In the genomic region with DNA sequence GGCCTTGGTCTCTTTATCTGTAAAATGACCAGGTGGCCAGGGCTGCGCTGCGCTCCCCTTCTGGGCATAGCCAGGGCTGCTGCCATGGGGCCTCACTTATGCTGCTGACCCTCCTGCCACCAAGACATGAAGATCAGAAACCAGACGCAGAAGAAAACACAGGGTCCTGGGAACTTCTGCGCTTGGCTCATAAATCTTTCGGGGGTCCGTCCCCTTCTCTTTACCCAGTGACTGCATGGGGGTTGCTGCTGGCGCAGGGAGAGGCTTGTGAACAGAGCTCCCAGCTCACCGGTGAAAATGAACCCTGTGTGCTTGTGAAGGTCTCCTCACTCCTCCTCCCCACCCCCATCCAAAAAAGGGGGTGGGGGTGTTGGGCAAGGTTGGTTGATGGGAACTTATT, we compare ENCODE assay signal across 3 cellular contexts.
TF ChIP-seq lines count a peak whose summit lies in the region.

No MANE protein-coding gene starts in this region.

TF ChIP-seq in SK-N-SH, 30 proteins besides CTCF, POLR2A, EP300 and RAD21 (continued from another document):
- TF ChIP-seq, protein P1, sequence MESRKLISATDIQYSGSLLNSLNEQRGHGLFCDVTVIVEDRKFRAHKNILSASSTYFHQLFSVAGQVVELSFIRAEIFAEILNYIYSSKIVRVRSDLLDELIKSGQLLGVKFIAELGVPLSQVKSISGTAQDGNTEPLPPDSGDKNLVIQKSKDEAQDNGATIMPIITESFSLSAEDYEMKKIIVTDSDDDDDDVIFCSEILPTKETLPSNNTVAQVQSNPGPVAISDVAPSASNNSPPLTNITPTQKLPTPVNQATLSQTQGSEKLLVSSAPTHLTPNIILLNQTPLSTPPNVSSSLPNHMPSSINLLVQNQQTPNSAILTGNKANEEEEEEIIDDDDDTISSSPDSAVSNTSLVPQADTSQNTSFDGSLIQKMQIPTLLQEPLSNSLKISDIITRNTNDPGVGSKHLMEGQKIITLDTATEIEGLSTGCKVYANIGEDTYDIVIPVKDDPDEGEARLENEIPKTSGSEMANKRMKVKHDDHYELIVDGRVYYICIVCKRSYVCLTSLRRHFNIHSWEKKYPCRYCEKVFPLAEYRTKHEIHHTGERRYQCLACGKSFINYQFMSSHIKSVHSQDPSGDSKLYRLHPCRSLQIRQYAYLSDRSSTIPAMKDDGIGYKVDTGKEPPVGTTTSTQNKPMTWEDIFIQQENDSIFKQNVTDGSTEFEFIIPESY (IDR thresholded peaks at IDR 0.05; ENCODE audit: borderline replicate concordance, low read depth): no peak
- TF ChIP-seq, protein P2, sequence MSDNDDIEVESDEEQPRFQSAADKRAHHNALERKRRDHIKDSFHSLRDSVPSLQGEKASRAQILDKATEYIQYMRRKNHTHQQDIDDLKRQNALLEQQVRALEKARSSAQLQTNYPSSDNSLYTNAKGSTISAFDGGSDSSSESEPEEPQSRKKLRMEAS (IDR thresholded peaks at IDR 0.05; ENCODE audit: low read depth): no peak
- TF ChIP-seq FOXM1 (IDR thresholded peaks at IDR 0.05; ENCODE audit: low read depth) (no peak), TEAD4 (IDR thresholded peaks at IDR 0.05; ENCODE audit: borderline replicate concordance, insufficient read depth) (no peak), ELF1 (IDR thresholded peaks at IDR 0.05) (no peak), NFIC (IDR thresholded peaks at IDR 0.05; ENCODE audit: borderline replicate concordance) (no peak), MEF2A (IDR thresholded peaks at IDR 0.05; ENCODE audit: borderline replicate concordance, low read depth) (no peak), YY1 (IDR thresholded peaks at IDR 0.05; ENCODE audit: low read depth) (no peak), SIN3A (IDR thresholded peaks at IDR 0.05; ENCODE audit: borderline replicate concordance, low read depth, low read length) (no peak), EZH2phosphoT487 (IDR thresholded peaks at IDR 0.05; ENCODE audit: borderline replicate concordance, low read depth) (no peak), NRF1 (IDR thresholded peaks at IDR 0.05; ENCODE audit: low read depth, low read length) (no peak), MXI1 (IDR thresholded peaks at IDR 0.05; ENCODE audit: low read depth, low read length) (no peak), FOSL2 (IDR thresholded peaks at IDR 0.05; ENCODE audit: borderline replicate concordance, low read depth) (no peak), RFX5 (IDR thresholded peaks at IDR 0.05; ENCODE audit: low read length) (no peak)
- TF ChIP-seq, protein P3, sequence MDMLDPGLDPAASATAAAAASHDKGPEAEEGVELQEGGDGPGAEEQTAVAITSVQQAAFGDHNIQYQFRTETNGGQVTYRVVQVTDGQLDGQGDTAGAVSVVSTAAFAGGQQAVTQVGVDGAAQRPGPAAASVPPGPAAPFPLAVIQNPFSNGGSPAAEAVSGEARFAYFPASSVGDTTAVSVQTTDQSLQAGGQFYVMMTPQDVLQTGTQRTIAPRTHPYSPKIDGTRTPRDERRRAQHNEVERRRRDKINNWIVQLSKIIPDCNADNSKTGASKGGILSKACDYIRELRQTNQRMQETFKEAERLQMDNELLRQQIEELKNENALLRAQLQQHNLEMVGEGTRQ (IDR thresholded peaks at IDR 0.05; ENCODE audit: borderline replicate concordance, low read depth, low read length): no peak
- TF ChIP-seq, protein P4, sequence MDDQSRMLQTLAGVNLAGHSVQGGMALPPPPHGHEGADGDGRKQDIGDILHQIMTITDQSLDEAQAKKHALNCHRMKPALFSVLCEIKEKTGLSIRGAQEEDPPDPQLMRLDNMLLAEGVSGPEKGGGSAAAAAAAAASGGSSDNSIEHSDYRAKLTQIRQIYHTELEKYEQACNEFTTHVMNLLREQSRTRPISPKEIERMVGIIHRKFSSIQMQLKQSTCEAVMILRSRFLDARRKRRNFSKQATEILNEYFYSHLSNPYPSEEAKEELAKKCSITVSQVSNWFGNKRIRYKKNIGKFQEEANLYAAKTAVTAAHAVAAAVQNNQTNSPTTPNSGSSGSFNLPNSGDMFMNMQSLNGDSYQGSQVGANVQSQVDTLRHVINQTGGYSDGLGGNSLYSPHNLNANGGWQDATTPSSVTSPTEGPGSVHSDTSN (IDR thresholded peaks at IDR 0.05): no peak

TF ChIP-seq in SK-N-SH treated with all-trans-retinoic acid at 6 μM for 48 hours, 23 proteins besides CTCF, POLR2A, EP300 and RAD21 (continued from another document):
- TF ChIP-seq, protein P5, sequence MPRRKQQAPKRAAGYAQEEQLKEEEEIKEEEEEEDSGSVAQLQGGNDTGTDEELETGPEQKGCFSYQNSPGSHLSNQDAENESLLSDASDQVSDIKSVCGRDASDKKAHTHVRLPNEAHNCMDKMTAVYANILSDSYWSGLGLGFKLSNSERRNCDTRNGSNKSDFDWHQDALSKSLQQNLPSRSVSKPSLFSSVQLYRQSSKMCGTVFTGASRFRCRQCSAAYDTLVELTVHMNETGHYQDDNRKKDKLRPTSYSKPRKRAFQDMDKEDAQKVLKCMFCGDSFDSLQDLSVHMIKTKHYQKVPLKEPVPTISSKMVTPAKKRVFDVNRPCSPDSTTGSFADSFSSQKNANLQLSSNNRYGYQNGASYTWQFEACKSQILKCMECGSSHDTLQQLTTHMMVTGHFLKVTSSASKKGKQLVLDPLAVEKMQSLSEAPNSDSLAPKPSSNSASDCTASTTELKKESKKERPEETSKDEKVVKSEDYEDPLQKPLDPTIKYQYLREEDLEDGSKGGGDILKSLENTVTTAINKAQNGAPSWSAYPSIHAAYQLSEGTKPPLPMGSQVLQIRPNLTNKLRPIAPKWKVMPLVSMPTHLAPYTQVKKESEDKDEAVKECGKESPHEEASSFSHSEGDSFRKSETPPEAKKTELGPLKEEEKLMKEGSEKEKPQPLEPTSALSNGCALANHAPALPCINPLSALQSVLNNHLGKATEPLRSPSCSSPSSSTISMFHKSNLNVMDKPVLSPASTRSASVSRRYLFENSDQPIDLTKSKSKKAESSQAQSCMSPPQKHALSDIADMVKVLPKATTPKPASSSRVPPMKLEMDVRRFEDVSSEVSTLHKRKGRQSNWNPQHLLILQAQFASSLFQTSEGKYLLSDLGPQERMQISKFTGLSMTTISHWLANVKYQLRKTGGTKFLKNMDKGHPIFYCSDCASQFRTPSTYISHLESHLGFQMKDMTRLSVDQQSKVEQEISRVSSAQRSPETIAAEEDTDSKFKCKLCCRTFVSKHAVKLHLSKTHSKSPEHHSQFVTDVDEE (CRISPR knock-in tag; IDR thresholded peaks at IDR 0.05): no peak
- TF ChIP-seq POU6F1 (CRISPR knock-in tag; IDR thresholded peaks at IDR 0.05; ENCODE audit: borderline replicate concordance, low read depth) (no peak), TCF4 (CRISPR knock-in tag; IDR thresholded peaks at IDR 0.05; ENCODE audit: borderline replicate concordance) (no peak), BACH2 (CRISPR knock-in tag; IDR thresholded peaks at IDR 0.05; ENCODE audit: borderline replicate concordance) (no peak), ESRRG (CRISPR knock-in tag; IDR thresholded peaks at IDR 0.05) (no peak), ZNF8 (CRISPR knock-in tag; IDR thresholded peaks at IDR 0.05) (no peak), ZNF565 (CRISPR knock-in tag; conservative IDR thresholded peaks at IDR 0.05; ENCODE audit: low read depth) (no peak), CREB5 (CRISPR knock-in tag; IDR thresholded peaks at IDR 0.05; ENCODE audit: low read depth) (no peak), TOX (CRISPR knock-in tag; IDR thresholded peaks at IDR 0.05; ENCODE audit: borderline replicate concordance) (no peak)

TF ChIP-seq in WTC11, 78 proteins besides CTCF, POLR2A, EP300 and RAD21 (continued from another document):
- TF ChIP-seq USF1 (CRISPR knock-in tag; IDR thresholded peaks at IDR 0.05) (no peak), NFATC4 (CRISPR knock-in tag; IDR thresholded peaks at IDR 0.05) (no peak), CREM (CRISPR knock-in tag; IDR thresholded peaks at IDR 0.05) (no peak), ZNF423 (CRISPR knock-in tag; IDR thresholded peaks at IDR 0.05) (no peak), TEAD1 (CRISPR knock-in tag; IDR thresholded peaks at IDR 0.05) (no peak), NR3C1 (CRISPR knock-in tag; conservative IDR thresholded peaks at IDR 0.05; ENCODE audit: low read depth) (no peak), MYBL2 (CRISPR knock-in tag; IDR thresholded peaks at IDR 0.05) (no peak)
- TF ChIP-seq, protein P3 (CRISPR knock-in tag; IDR thresholded peaks at IDR 0.05): no peak
TF ChIP-seq in WTC11: peak in this region for 0.
